In genomic region chr12:51403159-51403558, GRCh38 we compare ENCODE assay signal across 20 cellular contexts. TPM values are rescaled to one million over a fixed set of nuclear protein-coding genes. Genes with fewer than 3 reads are reported as not detected.
"Had no signal": no experiment of that assay in that cellular context is flagged by ENCODE, and none has a peak within 500 bp of the region (broad histone marks: within the 10 kb centered on the region; RNA-seq: fewer than 3 reads in every experiment).

No MANE protein-coding gene starts in this region.

- H3K4me1 ChIP-seq: parathyroid adenoma had no signal

- H3K27me3 Mint-ChIP-seq: dendritic cell treated with granulocyte-macrophage colony-stimulating factor and Interleukin-4, amounts not matched to agents 40 ng/mL and 50 ng/mL, for 4 days; stimulated activated naive CD8-positive, alpha-beta T cell treated with anti-CD3 and anti-CD28 coated beads, Interleukin-15, amount 100 ng/mL, for 72 hours had no signal

- H3K36me3 Mint-ChIP-seq: brain had no signal

- H3K36me3 ChIP-seq: thoracic aorta, WERI-Rb-1 had no signal

- H3K9me3 Mint-ChIP-seq: activated T-helper 1 cell treated with anti-CD3 and anti-CD28 coated beads, Interleukin-12 subunit alpha, Interleukin-12 subunit beta, Interleukin-2, Interleukin-4 antibody, amounts not matched to agents 30 ng/mL and 10 ng/mL and 1 ng/mL, durations not matched to agents 14 hours and 24 hours and 36 hours; dendritic cell treated with granulocyte-macrophage colony-stimulating factor and Interleukin-4, amounts not matched to agents 40 ng/mL and 50 ng/mL, for 4 days; endodermal cell; neural crest cell; stimulated activated naive CD8-positive, alpha-beta T cell treated with anti-CD3 and anti-CD28 coated beads, Interleukin-15, amount 100 ng/mL, for 72 hours had no signal

- H3K4me3 Mint-ChIP-seq: activated T-helper 1 cell treated with anti-CD3 and anti-CD28 coated beads, Interleukin-12 subunit alpha, Interleukin-12 subunit beta, Interleukin-2, Interleukin-4 antibody, amounts not matched to agents 30 ng/mL and 10 ng/mL and 1 ng/mL, durations not matched to agents 14 hours and 24 hours and 36 hours; brain; dendritic cell treated with granulocyte-macrophage colony-stimulating factor and Interleukin-4, amounts not matched to agents 40 ng/mL and 50 ng/mL, for 4 days; endodermal cell; neural crest cell; stimulated activated naive CD8-positive, alpha-beta T cell treated with anti-CD3 and anti-CD28 coated beads, Interleukin-15, amount 100 ng/mL, for 72 hours had no signal

- DNase-seq: activated CD4-positive, alpha-beta T cell treated with anti-CD3 and anti-CD28 coated beads for 4 hours; activated naive CD4-positive, alpha-beta T cell treated with Interleukin-2 at 50 U/mL for 16 hours; cerebellar nuclear complex; erythroblast; foreskin melanocyte; left ventricle myocardium superior; mesendoderm; stimulated activated CD4-positive, alpha-beta T cell treated with anti-CD3 and anti-CD28 coated beads, Interleukin-4, amount 100 ng/mL, for 1 hour; stimulated activated CD8-positive, alpha-beta memory T cell treated with anti-CD3 and anti-CD28 coated beads, Interleukin-4, amount 100 ng/mL, for 48 hours; stimulated activated naive CD8-positive, alpha-beta T cell treated with anti-CD3 and anti-CD28 coated beads, Interleukin-15, amount 100 ng/mL, for 72 hours; T-helper 1 cell; WERI-Rb-1 had no signal

- ATAC-seq: stimulated activated naive CD8-positive, alpha-beta T cell treated with anti-CD3 and anti-CD28 coated beads, Interleukin-15, amount 100 ng/mL, for 72 hours had no signal

- H3K4me1 Mint-ChIP-seq: brain, neural crest cell had no signal

- H3K27ac Mint-ChIP-seq: activated T-helper 1 cell treated with anti-CD3 and anti-CD28 coated beads, Interleukin-12 subunit alpha, Interleukin-12 subunit beta, Interleukin-2, Interleukin-4 antibody, amounts not matched to agents 30 ng/mL and 10 ng/mL and 1 ng/mL, durations not matched to agents 14 hours and 24 hours and 36 hours; brain; endodermal cell; stimulated activated naive CD8-positive, alpha-beta T cell treated with anti-CD3 and anti-CD28 coated beads, Interleukin-15, amount 100 ng/mL, for 72 hours had no signal

- H3K27ac ChIP-seq: parathyroid adenoma, thoracic aorta, WERI-Rb-1 had no signal

- H3K4me3 ChIP-seq: thoracic aorta had no signal

- H3K9me3 ChIP-seq: thoracic aorta had no signal

RNA-seq across cellular contexts. Expression of gene CELA1, which starts 56.7 kb away (rescaled TPM):
- total RNA-seq: activated T-helper 1 cell treated with anti-CD3 and anti-CD28 coated beads, Interleukin-12 subunit alpha, Interleukin-12 subunit beta, Interleukin-2, Interleukin-4 antibody, amounts not matched to agents 30 ng/mL and 10 ng/mL and 1 ng/mL, durations not matched to agents 14 hours and 24 hours and 36 hours; endodermal cell; left ventricle myocardium superior; neural crest cell; renal cortical epithelial cell; thoracic aorta had no signal
